Comparison of ENCODE assay signal across 25 cellular contexts in the genomic region with DNA sequence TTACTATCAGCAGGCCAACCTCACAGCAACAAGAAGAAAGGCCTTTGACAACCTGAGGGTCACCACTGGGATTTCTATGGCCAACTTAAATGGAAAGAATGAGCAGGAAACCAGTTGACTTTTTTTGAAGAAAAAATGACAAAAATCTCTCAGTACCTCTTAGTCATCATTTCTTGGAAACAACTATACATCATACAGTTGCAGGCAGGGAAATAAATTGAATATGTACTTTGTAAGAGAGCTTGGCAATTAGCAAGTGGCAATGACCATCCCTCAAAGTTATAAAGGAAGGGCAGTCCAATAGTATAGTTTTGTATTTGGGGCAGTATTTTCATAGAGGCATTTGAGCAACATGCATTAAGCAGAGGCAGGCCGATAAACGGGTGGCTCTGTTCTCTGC.
DNase-seq lines count a peak whose midpoint lies in the region; ATAC-seq and TF ChIP-seq lines count a peak whose summit lies in the region.
"Had no signal": no experiment of that assay in that cellular context is flagged by ENCODE, and none has a peak within 500 bp of the region (broad histone marks: within the 10 kb centered on the region; RNA-seq: fewer than 3 reads in every experiment).

No MANE protein-coding gene starts in this region.

- H3K79me2 ChIP-seq in ACC112 (ENCODE audit: control insufficient read depth, insufficient read depth, low read length, unreplicated experiment), result no peaks in the 10 kb centered on the region

- CTCF ChIA-PET in activated CD8-positive, alpha-beta T cell treated with anti-CD3 and anti-CD28 coated beads for 36 hours (lab: Charles Lee), result no interaction called here

- peak; percentile 21 for DNase-seq in HCEC 1CT
- DNase-seq in activated T-helper 2 cell treated with anti-CD3 and anti-CD28 coated beads, Interferon-gamma antibody, Interleukin-2, Interleukin-4, amounts not matched to agents 10 μg/mL and 5 μg/mL and 100 μg/mL, durations not matched to agents 14 hours and 24 hours and 36 hours (ENCODE audit: low spot score), result no peak
- peak; percentile 0 for DNase-seq in fibroblast of gingiva (ENCODE audit: low read depth)
- DNase-seq in SHP77 (lab: John Stamatoyannopoulos, UW), result no peak
- no peak for DNase-seq in activated CD8-positive, alpha-beta T cell treated with anti-CD3 and anti-CD28 coated beads for 36 hours
- DNase-seq in activated naive CD8-positive, alpha-beta T cell treated with anti-CD3 and anti-CD28 coated beads for 36 hours, result no peak
- DNase-seq: C1 segment of cervical spinal cord; CD4-positive, alpha-beta memory T cell; COR-L47; DMS53; GDM1; IMR-90; MM.1S; NCI-H1694; NCI-H2029 treated with DMSO at 0.1 percent for 48 hours; NCI-H446 treated with DMSO at 0.1 percent for 48 hours; NCI-H526; SIG-M5 had no signal

- H3K27ac ChIP-seq in ACC112 (ENCODE audit: low read depth, low read length), result peak overlapping the region; percentile 12
- H3K27ac ChIP-seq: KMS-11, SK-N-MC had no signal

- no peaks in the 10 kb centered on the region for H3K27me3 ChIP-seq in ACC112 (ENCODE audit: insufficient read depth, low read length)

- POLR2A ChIA-PET in activated CD8-positive, alpha-beta T cell treated with anti-CD3 and anti-CD28 coated beads for 36 hours (lab: Charles Lee), result no interaction called here

- TF ChIP-seq CTCF in activated CD8-positive, alpha-beta T cell treated with anti-CD3 and anti-CD28 coated beads for 36 hours (IDR thresholded peaks at IDR 0.05), result no peak

- intact Hi-C loops in activated T-helper 2 cell treated with anti-CD3 and anti-CD28 coated beads, Interferon-gamma antibody, Interleukin-2, Interleukin-4, amounts not matched to agents 10 μg/mL and 5 μg/mL and 100 μg/mL, durations not matched to agents 14 hours and 24 hours and 36 hours (cut with micrococcal nuclease), result no loop called here
- intact Hi-C loops in activated CD8-positive, alpha-beta T cell treated with anti-CD3 and anti-CD28 coated beads for 36 hours (cut with micrococcal nuclease), result no loop called here

- peaks cover 4% of the 10 kb centered on the region for H3K4me1 Mint-ChIP-seq in activated T-helper 2 cell treated with anti-CD3 and anti-CD28 coated beads, Interferon-gamma antibody, Interleukin-2, Interleukin-4, amounts not matched to agents 10 μg/mL and 5 μg/mL and 100 μg/mL, durations not matched to agents 14 hours and 24 hours and 36 hours (ENCODE audit: low read depth)
- peaks cover 3% of the 10 kb centered on the region for H3K4me1 Mint-ChIP-seq in activated CD8-positive, alpha-beta T cell treated with anti-CD3 and anti-CD28 coated beads for 36 hours (ENCODE audit: low read depth)
- H3K4me1 Mint-ChIP-seq in activated naive CD8-positive, alpha-beta T cell treated with anti-CD3 and anti-CD28 coated beads for 36 hours, result peaks cover 2% of the 10 kb centered on the region
- H3K4me1 Mint-ChIP-seq: CD4-positive, alpha-beta memory T cell; GM23338 had no signal

- H2AFZ ChIP-seq in ACC112 (ENCODE audit: low read length, unreplicated experiment), result peak overlapping the region; percentile 64
- H2AFZ ChIP-seq: GM23338 had no signal

- no peaks in the 10 kb centered on the region for H3K36me3 ChIP-seq in ACC112 (ENCODE audit: insufficient read depth, low read length)
- H3K36me3 ChIP-seq: HAP-1 had no signal

- no peak overlapping the region for H3K4me3 Mint-ChIP-seq in activated T-helper 2 cell treated with anti-CD3 and anti-CD28 coated beads, Interferon-gamma antibody, Interleukin-2, Interleukin-4, amounts not matched to agents 10 μg/mL and 5 μg/mL and 100 μg/mL, durations not matched to agents 14 hours and 24 hours and 36 hours (ENCODE audit: low read depth)
- H3K4me3 Mint-ChIP-seq in activated CD8-positive, alpha-beta T cell treated with anti-CD3 and anti-CD28 coated beads for 36 hours, result no peak overlapping the region
- H3K4me3 Mint-ChIP-seq in activated naive CD8-positive, alpha-beta T cell treated with anti-CD3 and anti-CD28 coated beads for 36 hours, result no peak overlapping the region
- H3K4me3 Mint-ChIP-seq: CD4-positive, alpha-beta memory T cell; GM23338 had no signal

- peaks cover 10% of the 10 kb centered on the region for H3K4me1 ChIP-seq in ACC112 (ENCODE audit: control insufficient read depth, insufficient read depth, low read length, unreplicated experiment)
- H3K4me1 ChIP-seq: HAP-1 had no signal

- no peaks in the 10 kb centered on the region for H3K27me3 Mint-ChIP-seq in activated T-helper 2 cell treated with anti-CD3 and anti-CD28 coated beads, Interferon-gamma antibody, Interleukin-2, Interleukin-4, amounts not matched to agents 10 μg/mL and 5 μg/mL and 100 μg/mL, durations not matched to agents 14 hours and 24 hours and 36 hours (ENCODE audit: low read depth)
- no peaks in the 10 kb centered on the region for H3K27me3 Mint-ChIP-seq in activated CD8-positive, alpha-beta T cell treated with anti-CD3 and anti-CD28 coated beads for 36 hours
- H3K27me3 Mint-ChIP-seq in activated naive CD8-positive, alpha-beta T cell treated with anti-CD3 and anti-CD28 coated beads for 36 hours, result peaks cover 4% of the 10 kb centered on the region
- H3K27me3 Mint-ChIP-seq: CD4-positive, alpha-beta memory T cell had no signal

- no peak for ATAC-seq in HG03097 (IDR thresholded peaks at IDR 0.05; ENCODE audit: low FRiP score, unreplicated experiment)
- no peak for ATAC-seq in activated CD8-positive, alpha-beta T cell treated with anti-CD3 and anti-CD28 coated beads for 36 hours
- ATAC-seq: GM12878, GM23338 had no signal

- peak overlapping the region; percentile 69; the same call in 1 of the 2 replicates for H3K4me3 ChIP-seq in ACC112 (ENCODE audit: low read depth, low read length)
- H3K4me3 ChIP-seq: GM12878, GM23338, HAP-1, SK-N-MC had no signal

- H3K27ac Mint-ChIP-seq in activated T-helper 2 cell treated with anti-CD3 and anti-CD28 coated beads, Interferon-gamma antibody, Interleukin-2, Interleukin-4, amounts not matched to agents 10 μg/mL and 5 μg/mL and 100 μg/mL, durations not matched to agents 14 hours and 24 hours and 36 hours, result peak overlapping the region; percentile 62
- H3K27ac Mint-ChIP-seq in activated CD8-positive, alpha-beta T cell treated with anti-CD3 and anti-CD28 coated beads for 36 hours, result no peak overlapping the region
- no peak overlapping the region for H3K27ac Mint-ChIP-seq in activated naive CD8-positive, alpha-beta T cell treated with anti-CD3 and anti-CD28 coated beads for 36 hours
- H3K27ac Mint-ChIP-seq: CD4-positive, alpha-beta memory T cell; GM23338 had no signal

- H3K36me3 Mint-ChIP-seq in activated T-helper 2 cell treated with anti-CD3 and anti-CD28 coated beads, Interferon-gamma antibody, Interleukin-2, Interleukin-4, amounts not matched to agents 10 μg/mL and 5 μg/mL and 100 μg/mL, durations not matched to agents 14 hours and 24 hours and 36 hours (ENCODE audit: low read depth), result no peaks in the 10 kb centered on the region
- H3K36me3 Mint-ChIP-seq in activated CD8-positive, alpha-beta T cell treated with anti-CD3 and anti-CD28 coated beads for 36 hours (ENCODE audit: low read depth), result no peaks in the 10 kb centered on the region
- H3K36me3 Mint-ChIP-seq in activated naive CD8-positive, alpha-beta T cell treated with anti-CD3 and anti-CD28 coated beads for 36 hours, result no peaks in the 10 kb centered on the region
- H3K36me3 Mint-ChIP-seq: CD4-positive, alpha-beta memory T cell had no signal

- H3K9me3 Mint-ChIP-seq in activated T-helper 2 cell treated with anti-CD3 and anti-CD28 coated beads, Interferon-gamma antibody, Interleukin-2, Interleukin-4, amounts not matched to agents 10 μg/mL and 5 μg/mL and 100 μg/mL, durations not matched to agents 14 hours and 24 hours and 36 hours, result peaks cover 4% of the 10 kb centered on the region
- H3K9me3 Mint-ChIP-seq in activated CD8-positive, alpha-beta T cell treated with anti-CD3 and anti-CD28 coated beads for 36 hours, result no peaks in the 10 kb centered on the region
- peaks cover 1% of the 10 kb centered on the region for H3K9me3 Mint-ChIP-seq in activated naive CD8-positive, alpha-beta T cell treated with anti-CD3 and anti-CD28 coated beads for 36 hours
- H3K9me3 Mint-ChIP-seq: CD4-positive, alpha-beta memory T cell; GM23338 had no signal

Comparison
In these comparisons a context has a peak if more than half of its experiments do, and no peak if none do; other contexts are left out.
1. DNase-seq: peak in HCEC 1CT (single experiment) and fibroblast of gingiva (single experiment); none in activated T-helper 2 cell treated with anti-CD3 and anti-CD28 coated beads, Interferon-gamma antibody, Interleukin-2, Interleukin-4, amounts not matched to agents 10 μg/mL and 5 μg/mL and 100 μg/mL, durations not matched to agents 14 hours and 24 hours and 36 hours (single experiment), SHP77 (0 of 2), activated CD8-positive, alpha-beta T cell treated with anti-CD3 and anti-CD28 coated beads for 36 hours (single experiment) and activated naive CD8-positive, alpha-beta T cell treated with anti-CD3 and anti-CD28 coated beads for 36 hours (single experiment).